In the genomic region with DNA sequence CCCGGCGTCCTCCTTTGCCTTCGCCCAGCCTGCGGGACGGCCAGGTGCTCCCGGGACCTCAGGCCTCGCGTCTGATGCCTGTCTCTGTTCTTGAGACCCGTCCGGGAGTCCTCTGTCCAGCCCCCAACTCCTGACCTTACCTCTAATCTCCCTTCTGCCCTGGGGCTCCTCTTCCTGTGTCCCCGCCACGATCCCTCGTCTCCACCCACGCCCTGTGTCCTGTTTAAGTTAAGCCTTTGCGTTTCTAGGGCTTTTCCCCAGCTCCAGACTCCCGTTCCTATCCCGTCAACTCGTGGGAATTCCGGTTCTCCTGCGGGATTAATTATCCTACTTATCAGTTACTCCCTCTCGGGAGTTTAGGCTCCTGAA, we compare ENCODE assay signal across 8 cellular contexts. TPM values are rescaled to one million over a fixed set of nuclear protein-coding genes. Genes with fewer than 3 reads are reported as not detected.
DNase-seq lines count a peak whose midpoint lies in the region; ATAC-seq, FAIRE-seq and TF ChIP-seq lines count a peak whose summit lies in the region.

No MANE protein-coding gene starts in this region.

- H3K27me3 Mint-ChIP-seq in memory B cell: no peaks in the 10 kb centered on the region

- H3K4me2 ChIP-seq in GM12878 (ENCODE audit: control insufficient read depth, insufficient read depth): peak overlapping the region; percentile 89

- H3K9ac ChIP-seq in GM12878 (ENCODE audit: control insufficient read depth, insufficient read depth, low read length): peak overlapping the region; percentile 92

- RAD21 ChIA-PET in GM12878 (lab: Charles Lee; ENCODE audit: unreplicated experiment): interaction anchor here (1.5 kb wide), 1 partner anchor 61 kb away, joined by 3 read pairs; no protein-coding TSS in a partner anchor

- CTCF ChIA-PET in A673 (lab: Charles Lee) (no interaction called here), GM12878 (lab: Yijun Ruan, JAX) (no interaction called here)

- SMC1A ChIA-PET in GM12878 (lab: Charles Lee; ENCODE audit: uncharacterized antibody, unreplicated experiment): no interaction called here

- no peaks in the 10 kb centered on the region for H3K9me3 Mint-ChIP-seq in memory B cell

- H3K27ac ChIP-seq in A673 (ENCODE audit: low read depth, low read length, poor library complexity, severe bottlenecking) (peak overlapping the region; percentile 98), GM12878 (ENCODE audit: control insufficient read depth, insufficient read depth) (peak overlapping the region; percentile 93)

- H3K27ac Mint-ChIP-seq in memory B cell: peak overlapping the region; percentile 98

- peaks cover 7% of the 10 kb centered on the region for H4K20me1 ChIP-seq in GM12878 (ENCODE audit: control insufficient read depth, insufficient read depth)

- peak overlapping the region; percentile 85 for H3K4me3 ChIP-seq in A673 (ENCODE audit: low read depth, low read length, poor library complexity, severe bottlenecking)
- H3K4me3 ChIP-seq in HFF-Myc (replicated peaks; ENCODE audit: low read depth, low read length): peak overlapping the region; percentile 78
- H3K4me3 ChIP-seq in GM12878: peak overlapping the region; percentile 90

- H3K27me3 ChIP-seq in A673 (replicated peaks; ENCODE audit: insufficient read depth, low read depth, low read length, poor library complexity) (no peaks in the 10 kb centered on the region), GM12878 (replicated peaks in 1 of 2; ENCODE audit: control insufficient read depth in 2 of 2, insufficient read depth in 2 of 2, low read length in 1 of 2) (no peaks in the 10 kb centered on the region)

- TF ChIP-seq POLR2A in GM12878 (IDR thresholded peaks at IDR 0.05; ENCODE audit: low read depth, low read length): no peak

- peaks cover 27% of the 10 kb centered on the region for H3K4me1 Mint-ChIP-seq in memory B cell

- BruUV-seq in A673 (replicated peaks; lab: Mats Ljungman, UMichigan) (no TSS peak), GM12878 (replicated peaks; lab: Mats Ljungman, UMichigan) (no TSS peak)

- TF ChIP-seq RAD21 in GM12878 (IDR thresholded peaks at IDR 0.05; ENCODE audit: insufficient read depth, low read depth, low read length): no peak

- POLR2A ChIA-PET in A673 (lab: Charles Lee; ENCODE audit: low non-redundant PET): interaction anchor here (0.5 kb wide), 1 partner anchor 12 kb away, joined by 12 read pairs; no protein-coding TSS in a partner anchor
- POLR2A ChIA-PET in GM12878 (lab: Charles Lee): interaction anchor here (1.3 kb wide), 1 partner anchor 167 kb away, joined by 4 read pairs; no protein-coding TSS in a partner anchor

- H3K36me3 ChIP-seq in A673 (ENCODE audit: insufficient read depth, low read length, poor library complexity, severe bottlenecking): peaks cover 50% of the 10 kb centered on the region
- H3K36me3 ChIP-seq in GM12878 (ENCODE audit: control insufficient read depth in 2 of 2, insufficient read depth in 2 of 2, low read length in 1 of 2): peaks cover 13 to 22% of the 10 kb centered on the region in 2 experiments

- in situ Hi-C loops in GM12878 (cut with MboI): no loop called here

- no peak for TF ChIP-seq EP300 in GM12878 (IDR thresholded peaks at IDR 0.05; ENCODE audit: borderline replicate concordance in 1 of 2, control insufficient read depth in 1 of 2, low read depth in 2 of 2, low read length in 2 of 2)

- WGBS in GM12878 (ENCODE audit: insufficient coverage, insufficient replicate concordance, low lambda C conversion rate, missing lambda C conversion rate): 1% methylated on average over 21 of the region's 21 CpGs

- peaks cover 56% of the 10 kb centered on the region for H3K79me2 ChIP-seq in GM12878 (ENCODE audit: control insufficient read depth, insufficient read depth, low read length)

- peak overlapping the region; percentile 99 for H3K4me3 Mint-ChIP-seq in memory B cell

- intact Hi-C loops in A673 (cut with micrococcal nuclease; ENCODE audit: unreplicated experiment): no loop called here
- intact Hi-C loops in GM12878 (cut with micrococcal nuclease; ENCODE audit: unreplicated experiment): loop anchor here (1.0 kb wide), 1 partner anchor 14 kb away; the partner anchor contains the start of gene LENG9

- H3K4me1 ChIP-seq in A673 (ENCODE audit: insufficient read depth, low read length, poor library complexity, severe bottlenecking) (peaks cover 14% of the 10 kb centered on the region), GM12878 (ENCODE audit: control insufficient read depth, insufficient read depth, low read length) (no peaks in the 10 kb centered on the region)

- no peak for TF ChIP-seq CTCF in A673 (conservative IDR thresholded peaks at IDR 0.05; ENCODE audit: low read depth, low read length)
- TF ChIP-seq CTCF in HFF-Myc (IDR thresholded peaks at IDR 0.05; ENCODE audit: low read depth, low read length, missing control alignments): no peak
- no peak for TF ChIP-seq CTCF in GM12878 (IDR thresholded peaks at IDR 0.05 in 2 of 3, conservative IDR thresholded peaks at IDR 0.05 in 1 of 3; ENCODE audit: control insufficient read depth in 2 of 3, extremely low read depth in 1 of 3, insufficient read depth in 1 of 3, low read depth in 3 of 3, low read length in 3 of 3)

- H3K9me3 ChIP-seq in A673 (ENCODE audit: low read depth, low read length, poor library complexity, severe bottlenecking) (no peaks in the 10 kb centered on the region), GM12878 (replicated peaks; ENCODE audit: control insufficient read depth, insufficient read depth, low read length) (no peaks in the 10 kb centered on the region)

- ATAC-seq in GM12878: no peak
- no peak for ATAC-seq in memory B cell (ENCODE audit: low read depth)
- ATAC-seq in HG03521 (IDR thresholded peaks at IDR 0.05; ENCODE audit: unreplicated experiment): no peak
- ATAC-seq in activated CD4-positive, CD25-positive, alpha-beta regulatory T cell treated with anti-CD3 and anti-CD28 coated beads, Interleukin-2, amount 50 U/mL, for 24 hours: no peak
- no peak for ATAC-seq in HG02763 (IDR thresholded peaks at IDR 0.05; ENCODE audit: unreplicated experiment)
- ATAC-seq in GM18519 (IDR thresholded peaks at IDR 0.05; ENCODE audit: low FRiP score, unreplicated experiment): no peak

- no peak overlapping the region for H2AFZ ChIP-seq in GM12878 (ENCODE audit: control insufficient read depth, low read depth, low read length)

- FAIRE-seq in GM12878 (lab: Jason Lieb, UNC): no peak

- peaks cover 14% of the 10 kb centered on the region for H3K36me3 Mint-ChIP-seq in memory B cell

- DNase-seq in A673 (ENCODE audit: low spot score) (no peak), HFF-Myc (ENCODE audit: extremely low read depth, low read depth) (no peak), GM12878 (ENCODE audit: low read depth, low spot score) (no peak), memory B cell (ENCODE audit: low spot score in 2 of 2) (no peak)

RNA-seq across cellular contexts. Expression of gene LENG8, which starts 0.7 kb away (rescaled TPM):
- total RNA-seq in A673 (2021) (129 and 149 TPM in 2 replicates), GM12878 (2014; rRNA removed) (21.7 and 26.3 TPM in 2 replicates), GM12878 (2014; rRNA removed; fragmentation: Illumina TruSeq; extraction: Trizol) (11.3 and 11.5 TPM in 2 replicates), GM12878 (2021) (119 and 145 TPM in 2 replicates)
- total RNA-seq in GM12878 (2013; cell fraction: nucleolus; rRNA removed): 745 and 840 TPM in 2 replicates
- polyA plus RNA-seq in GM12878 (2011; ENCODE audit: low read depth): 107 TPM
- polyA plus RNA-seq in GM12878 (2011; rRNA removed) (16.2 and 36.4 TPM in 2 replicates), GM12878 (2014; fragmentation: Illumina TruSeq; extraction: Trizol) (14.8 and 32.4 TPM in 2 replicates), GM12878 (2014; fragmentation: Nextera tagmentation; extraction: Ambion mirVana) (1 to 10 TPM; 2.3 to 2.5 TPM), GM12878 (2014; rRNA removed) (143 and 168 TPM in 2 replicates), GM12878 (2016; fragmentation: Nextera tagmentation; extraction: Ambion mirVana) (10 to 100 TPM; 46.0 to 51.4 TPM)
- 67.6 and 93.3 TPM in 2 replicates for polyA plus RNA-seq in GM12878 (2011; cell fraction: cytosol; rRNA removed)
- polyA plus RNA-seq in GM12878 (2011; cell fraction: nucleus; rRNA removed): 848 and 1,111 TPM in 2 replicates
- 140 and 142 TPM in 2 replicates for polyA plus RNA-seq in GM12878 (2012)
- polyA minus RNA-seq in GM12878 (2011; rRNA and poly(A)+ RNA removed): 30.6 and 63.8 TPM in 2 replicates
- 25.0 and 27.4 TPM in 2 replicates for polyA minus RNA-seq in GM12878 (2011; cell fraction: cytosol; rRNA and poly(A)+ RNA removed)
- polyA minus RNA-seq in GM12878 (2011; cell fraction: nucleus; rRNA and poly(A)+ RNA removed): 96.6 and 120 TPM in 2 replicates

RNA-seq across cellular contexts. Expression of gene LENG9, which starts 13.9 kb away (rescaled TPM):
- total RNA-seq in A673 (2021) (4.2 and 4.3 TPM in 2 replicates), GM12878 (2014; rRNA removed) (2.9 and 4.0 TPM in 2 replicates), GM12878 (2014; rRNA removed; fragmentation: Illumina TruSeq; extraction: Trizol) (0.76 and 0.78 TPM in 2 replicates), GM12878 (2021) (2.5 and 3.5 TPM in 2 replicates)
- 3.4 and 4.5 TPM in 2 replicates for total RNA-seq in GM12878 (2013; cell fraction: nucleolus; rRNA removed)
- polyA plus RNA-seq in GM12878 (2011; ENCODE audit: low read depth): 0.26 TPM
- polyA plus RNA-seq in GM12878 (2011; rRNA removed) (0.09 and 0.20 TPM in 2 replicates), GM12878 (2014; fragmentation: Illumina TruSeq; extraction: Trizol) (0.11 and 0.46 TPM in 2 replicates), GM12878 (2014; fragmentation: Nextera tagmentation; extraction: Ambion mirVana) (1 to 10 TPM in 1 of 2 experiments, under 1 TPM in 1; 0.18 to 1.7 TPM), GM12878 (2014; rRNA removed) (2.1 and 2.7 TPM in 2 replicates), GM12878 (2016; fragmentation: Nextera tagmentation; extraction: Ambion mirVana) (under 1 TPM in 1 of 2 experiments, not detected in 1; 0.09 TPM)
- 0.27 and 0.55 TPM in 2 replicates for polyA plus RNA-seq in GM12878 (2011; cell fraction: cytosol; rRNA removed)
- 0.67 and 0.78 TPM in 2 replicates for polyA plus RNA-seq in GM12878 (2011; cell fraction: nucleus; rRNA removed)
- 1.1 and 1.8 TPM in 2 replicates for polyA plus RNA-seq in GM12878 (2012)
- 0.22 and 1.8 TPM in 2 replicates for polyA minus RNA-seq in GM12878 (2011; rRNA and poly(A)+ RNA removed)
- polyA minus RNA-seq in GM12878 (2011; cell fraction: cytosol; rRNA and poly(A)+ RNA removed): 1.2 and 1.7 TPM in 2 replicates
- 2.8 and 3.3 TPM in 2 replicates for polyA minus RNA-seq in GM12878 (2011; cell fraction: nucleus; rRNA and poly(A)+ RNA removed)

RNA-seq across cellular contexts. Expression of gene CDC42EP5, which starts 23.4 kb away (rescaled TPM):
- 111 and 119 TPM in 2 replicates for total RNA-seq in A673 (2021)
- total RNA-seq in GM12878 (2013; cell fraction: nucleolus; rRNA removed): 3.9 and 7.3 TPM in 2 replicates
- total RNA-seq in GM12878 (2014; rRNA removed): 1.3 and 1.8 TPM in 2 replicates
- 1.2 TPM in 1 of 2 replicates, not detected in the other for total RNA-seq in GM12878 (2014; rRNA removed; fragmentation: Illumina TruSeq; extraction: Trizol)
- total RNA-seq in GM12878 (2021): 1.4 and 1.5 TPM in 2 replicates
- not detected for polyA plus RNA-seq in GM12878 (2011; ENCODE audit: low read depth)
- 0.40 and 0.42 TPM in 2 replicates for polyA plus RNA-seq in GM12878 (2011; rRNA removed)
- 0.81 and 1.2 TPM in 2 replicates for polyA plus RNA-seq in GM12878 (2011; cell fraction: cytosol; rRNA removed)
- polyA plus RNA-seq in GM12878 (2011; cell fraction: nucleus; rRNA removed): 0.23 and 0.99 TPM in 2 replicates
- 0.49 and 0.79 TPM in 2 replicates for polyA plus RNA-seq in GM12878 (2012)
- not detected in 2 replicates for polyA plus RNA-seq in GM12878 (2014; fragmentation: Illumina TruSeq; extraction: Trizol)
- polyA plus RNA-seq in GM12878 (2014; fragmentation: Nextera tagmentation; extraction: Ambion mirVana): not detected
- 1.1 and 1.4 TPM in 2 replicates for polyA plus RNA-seq in GM12878 (2014; rRNA removed)
- polyA plus RNA-seq in GM12878 (2016; fragmentation: Nextera tagmentation; extraction: Ambion mirVana): not detected
- polyA minus RNA-seq in GM12878 (2011; rRNA and poly(A)+ RNA removed): not detected in 2 replicates
- not detected in 2 replicates for polyA minus RNA-seq in GM12878 (2011; cell fraction: cytosol; rRNA and poly(A)+ RNA removed)
- not detected in 2 replicates for polyA minus RNA-seq in GM12878 (2011; cell fraction: nucleus; rRNA and poly(A)+ RNA removed)

RNA-seq across cellular contexts. Expression of gene TTYH1, which starts 34.4 kb away (rescaled TPM):
- 3.0 and 3.2 TPM in 2 replicates for total RNA-seq in A673 (2021)
- 0.31 and 0.81 TPM in 2 replicates for total RNA-seq in GM12878 (2013; cell fraction: nucleolus; rRNA removed)
- total RNA-seq in GM12878 (2014; rRNA removed): 0.27 TPM in 1 of 2 replicates, not detected in the other
- total RNA-seq in GM12878 (2014; rRNA removed; fragmentation: Illumina TruSeq; extraction: Trizol): 0.09 TPM in 1 of 2 replicates, not detected in the other
- 0.32 and 0.36 TPM in 2 replicates for total RNA-seq in GM12878 (2021)
- 0.16 TPM for polyA plus RNA-seq in GM12878 (2011; ENCODE audit: low read depth)
- polyA plus RNA-seq in GM12878 (2011; rRNA removed): not detected in 2 replicates
- polyA plus RNA-seq in GM12878 (2011; cell fraction: cytosol; rRNA removed): 0.08 TPM in 1 of 2 replicates, not detected in the other
- polyA plus RNA-seq in GM12878 (2011; cell fraction: nucleus; rRNA removed): 0.23 and 0.31 TPM in 2 replicates
- polyA plus RNA-seq in GM12878 (2012): 0.36 and 0.76 TPM in 2 replicates
- polyA plus RNA-seq in GM12878 (2014; fragmentation: Illumina TruSeq; extraction: Trizol): 0.01 TPM in 1 of 2 replicates, not detected in the other
- polyA plus RNA-seq in GM12878 (2014; fragmentation: Nextera tagmentation; extraction: Ambion mirVana): under 1 TPM in 1 of 2 experiments, not detected in 1; 0.05 TPM
- 0.08 TPM in 1 of 2 replicates, not detected in the other for polyA plus RNA-seq in GM12878 (2014; rRNA removed)
- polyA plus RNA-seq in GM12878 (2016; fragmentation: Nextera tagmentation; extraction: Ambion mirVana): under 1 TPM; 0.16 to 0.26 TPM
- polyA minus RNA-seq in GM12878 (2011; rRNA and poly(A)+ RNA removed): not detected in 2 replicates
- not detected in 2 replicates for polyA minus RNA-seq in GM12878 (2011; cell fraction: cytosol; rRNA and poly(A)+ RNA removed)
- polyA minus RNA-seq in GM12878 (2011; cell fraction: nucleus; rRNA and poly(A)+ RNA removed): not detected in 2 replicates

RNA-seq across cellular contexts. Expression of gene LAIR2, which starts 52.9 kb away (rescaled TPM):
- total RNA-seq in A673 (2021): not detected in 2 replicates
- not detected in 2 replicates for total RNA-seq in GM12878 (2013; cell fraction: nucleolus; rRNA removed)
- not detected in 2 replicates for total RNA-seq in GM12878 (2014; rRNA removed)
- total RNA-seq in GM12878 (2014; rRNA removed; fragmentation: Illumina TruSeq; extraction: Trizol): not detected in 2 replicates
- total RNA-seq in GM12878 (2021): not detected in 2 replicates
- polyA plus RNA-seq in GM12878 (2011; ENCODE audit: low read depth): not detected
- 0.26 TPM in 1 of 2 replicates, not detected in the other for polyA plus RNA-seq in GM12878 (2011; rRNA removed)
- polyA plus RNA-seq in GM12878 (2011; cell fraction: cytosol; rRNA removed): 0.27 and 0.40 TPM in 2 replicates
- polyA plus RNA-seq in GM12878 (2011; cell fraction: nucleus; rRNA removed): 0.54 TPM in 1 of 2 replicates, not detected in the other
- polyA plus RNA-seq in GM12878 (2012): 0.18 TPM in 1 of 2 replicates, not detected in the other
- polyA plus RNA-seq in GM12878 (2014; fragmentation: Illumina TruSeq; extraction: Trizol): not detected in 2 replicates
- polyA plus RNA-seq in GM12878 (2014; fragmentation: Nextera tagmentation; extraction: Ambion mirVana): not detected
- not detected in 2 replicates for polyA plus RNA-seq in GM12878 (2014; rRNA removed)
- polyA plus RNA-seq in GM12878 (2016; fragmentation: Nextera tagmentation; extraction: Ambion mirVana): not detected
- polyA minus RNA-seq in GM12878 (2011; rRNA and poly(A)+ RNA removed): not detected in 2 replicates
- polyA minus RNA-seq in GM12878 (2011; cell fraction: cytosol; rRNA and poly(A)+ RNA removed): not detected in 2 replicates
- not detected in 2 replicates for polyA minus RNA-seq in GM12878 (2011; cell fraction: nucleus; rRNA and poly(A)+ RNA removed)

Comparison
In these comparisons a context has a peak if more than half of its experiments do, and no peak if none do; other contexts are left out.
1. RNA of gene CDC42EP5, which starts 23.4 kb away (total RNA-seq): 111 to 119 TPM in A673; 1.2 to 7.3 TPM in GM12878; every median in the first group is over 10 times any median in the second.
2. Peak in every context shown above with its lines, with median percentiles within 50 percentile points of each other: H3K4me3 ChIP-seq.